ENCODE assay signal across 10 cellular contexts in genomic region chr2:172972005-172972619, GRCh38.
DNase-seq lines count a peak whose midpoint lies in the region; ATAC-seq, FAIRE-seq and TF ChIP-seq lines count a peak whose summit lies in the region.
"Had no signal": no experiment of that assay in that cellular context is flagged by ENCODE, and none has a peak within 500 bp of the region (broad histone marks: within the 10 kb centered on the region; RNA-seq: fewer than 3 reads in every experiment).

No MANE protein-coding gene starts in this region.

- DNase-seq in DMS 273 (lab: John Stamatoyannopoulos, UW; ENCODE audit: unreplicated experiment) (peak; percentile 78), DMS 273 treated with DMSO at 0.1 percent for 48 hours (lab: John Stamatoyannopoulos, UW) (no peak), T follicular helper cell (ENCODE audit: low read depth) (peak; percentile 4), cerebellar cortex (ENCODE audit: low spot score) (peak; percentile 20), memory B cell (ENCODE audit: low spot score in 2 of 2) (peak in 1 of 2 donors; percentile 6), urothelium cell line (ENCODE audit: low spot score) (peak; percentile 68), prostate gland (ENCODE audit: low spot score) (no peak)

- no peak overlapping the region for H3K4me3 Mint-ChIP-seq in memory B cell
- H3K4me3 Mint-ChIP-seq: activated naive CD4-positive, alpha-beta T cell treated with anti-CD3 and anti-CD28 coated beads, Interleukin-2, amount 50 U/mL, for 24 hours had no signal

- H3K4me3 ChIP-seq in prostate gland = no peak overlapping the region

- no peaks in the 10 kb centered on the region for H3K36me3 Mint-ChIP-seq in memory B cell
- H3K36me3 Mint-ChIP-seq: activated naive CD4-positive, alpha-beta T cell treated with anti-CD3 and anti-CD28 coated beads, Interleukin-2, amount 50 U/mL, for 24 hours had no signal

- FAIRE-seq in urothelium cell line (lab: Jason Lieb, UNC) = no peak
- FAIRE-seq: A204.1 had no signal

- H3K9me3 Mint-ChIP-seq in memory B cell = no peaks in the 10 kb centered on the region
- H3K9me3 Mint-ChIP-seq: activated naive CD4-positive, alpha-beta T cell treated with anti-CD3 and anti-CD28 coated beads, Interleukin-2, amount 50 U/mL, for 24 hours had no signal

- peak in 1 of 4 experiments; percentile 41 for TF ChIP-seq CTCF in prostate gland (IDR thresholded peaks at IDR 0.05)

- no peaks in the 10 kb centered on the region for H3K9me3 ChIP-seq in prostate gland

- H3K36me3 ChIP-seq in prostate gland = no peaks in the 10 kb centered on the region

- no peaks in the 10 kb centered on the region for H3K27me3 ChIP-seq in prostate gland (replicated peaks; ENCODE audit: insufficient read depth)

- H3K27ac Mint-ChIP-seq in memory B cell = no peak overlapping the region

- no peaks in the 10 kb centered on the region for H3K4me1 ChIP-seq in prostate gland (replicated peaks)

- ATAC-seq in HG03378 (IDR thresholded peaks at IDR 0.05; ENCODE audit: unreplicated experiment) = peak; percentile 62
- peak; percentile 63 for ATAC-seq in memory B cell (ENCODE audit: low read depth)

- H3K27me3 Mint-ChIP-seq in memory B cell = peaks cover 12% of the 10 kb centered on the region

- H3K4me1 Mint-ChIP-seq in memory B cell = no peaks in the 10 kb centered on the region

- WGBS in prostate gland = 78% methylated on average over 12 of the region's 12 CpGs

- intact Hi-C loops in prostate gland (cut with DNase I) = loop anchor here (10.0 kb wide), 3 partner anchors 103 to 473 kb away; partner anchors contain the start of genes CDCA7 and MAP3K20

- no peak for TF ChIP-seq POLR2A in prostate gland (IDR thresholded peaks at IDR 0.05)

- H3K27ac ChIP-seq in prostate gland = no peak overlapping the region

Comparison
In these comparisons a context has a peak if more than half of its experiments do, and no peak if none do; other contexts are left out.
1. DNase-seq: peak in DMS 273 (single experiment), T follicular helper cell (single experiment), cerebellar cortex (single experiment) and urothelium cell line (single experiment); none in DMS 273 treated with DMSO at 0.1 percent for 48 hours (single experiment) and prostate gland (single experiment).